Comparison of ENCODE assay signal across 1 cellular context in genomic region chr9:22005700-22006605, GRCh38.
TF ChIP-seq lines count a peak whose summit lies in the region.

No MANE protein-coding gene starts in this region.

TF ChIP-seq in HEK293, 187 proteins besides CTCF, POLR2A, EP300 and RAD21 (continued from another document):
- TF ChIP-seq ZNF518A (tag by site-specific recombination; conservative IDR thresholded peaks at IDR 0.05; ENCODE audit: low read depth) (no peak), ZSCAN30 (tag by site-specific recombination; IDR thresholded peaks at IDR 0.05) (no peak; the same call in 1 of the 2 replicates), ZNF362 (tag by site-specific recombination; IDR thresholded peaks at IDR 0.05) (no peak), SP2 (tag by site-specific recombination; IDR thresholded peaks at IDR 0.05) (peak; percentile 16; the same call in 1 of the 2 replicates), PRDM10 (tag by site-specific recombination; IDR thresholded peaks at IDR 0.05) (peak; percentile 85)
